In genomic region chr20:21100590-21101452, GRCh38 we compare ENCODE assay signal across 8 cellular contexts. TPM values are rescaled to one million over a fixed set of nuclear protein-coding genes. Genes with fewer than 3 reads are reported as not detected.
DNase-seq lines count a peak whose midpoint lies in the region; ATAC-seq and FAIRE-seq lines count a peak whose summit lies in the region.

No MANE protein-coding gene starts in this region.

- peaks cover 37 to 39% of the 10 kb centered on the region in 2 donors for H3K27me3 Mint-ChIP-seq in natural killer cell treated with Interleukin-12 subunit alpha and Interleukin-12 subunit beta and Interleukin-15 and Interleukin-18, amount 100 ng/mL, for 72 hours

- FAIRE-seq in urothelium cell line (lab: Jason Lieb, UNC) = no peak

- in situ Hi-C loops in G401 (cut with HindIII; ENCODE audit: low sequenced_read_pairs) = no loop called here

- H3K4me3 Mint-ChIP-seq in natural killer cell treated with Interleukin-12 subunit alpha and Interleukin-12 subunit beta and Interleukin-15 and Interleukin-18, amount 100 ng/mL, for 72 hours = peak overlapping the region; percentile 93

- peak; percentile 46 for DNase-seq in activated CD4-positive, alpha-beta T cell treated with anti-CD3 and anti-CD28 coated beads for 48 hours
- DNase-seq in activated CD4-positive, alpha-beta T cell treated with anti-CD3 and anti-CD28 coated beads for 1 hour = no peak
- DNase-seq in OCI-M1 (lab: John Stamatoyannopoulos, UW) (peak; percentile 86), ecto neural progenitor cell (ENCODE audit: low spot score) (peak; percentile 73), urothelium cell line (ENCODE audit: low spot score) (no peak), OCI-M2 (lab: John Stamatoyannopoulos, UW; ENCODE audit: unreplicated experiment) (no peak), G401 (ENCODE audit: low spot score) (no peak)
- peak; percentile 81 for DNase-seq in natural killer cell treated with Interleukin-12 subunit alpha and Interleukin-12 subunit beta and Interleukin-15 and Interleukin-18, amount 100 ng/mL, for 72 hours (ENCODE audit: low spot score)

- H3K36me3 Mint-ChIP-seq in natural killer cell treated with Interleukin-12 subunit alpha and Interleukin-12 subunit beta and Interleukin-15 and Interleukin-18, amount 100 ng/mL, for 72 hours = no peaks in the 10 kb centered on the region

- ATAC-seq in natural killer cell treated with Interleukin-12 subunit alpha and Interleukin-12 subunit beta and Interleukin-15 and Interleukin-18, amount 100 ng/mL, for 72 hours = peak; percentile 66 to 82

- no peaks in the 10 kb centered on the region for H3K9me3 Mint-ChIP-seq in natural killer cell treated with Interleukin-12 subunit alpha and Interleukin-12 subunit beta and Interleukin-15 and Interleukin-18, amount 100 ng/mL, for 72 hours

- H3K4me1 Mint-ChIP-seq in natural killer cell treated with Interleukin-12 subunit alpha and Interleukin-12 subunit beta and Interleukin-15 and Interleukin-18, amount 100 ng/mL, for 72 hours (ENCODE audit: low read depth in 2 of 2) = peaks cover 17 to 26% of the 10 kb centered on the region in 2 donors

- peak overlapping the region; percentile 98 to 99 for H3K27ac Mint-ChIP-seq in natural killer cell treated with Interleukin-12 subunit alpha and Interleukin-12 subunit beta and Interleukin-15 and Interleukin-18, amount 100 ng/mL, for 72 hours

RNA-seq across cellular contexts. Expression of gene LINC00237, which starts 5.3 kb away (rescaled TPM):
- not detected for total RNA-seq in natural killer cell treated with Interleukin-12 subunit alpha and Interleukin-12 subunit beta and Interleukin-15 and Interleukin-18, amount 100 ng/mL, for 72 hours
- total RNA-seq in G401 (2014; rRNA removed; shearing (Covaris generic)) = not detected in 2 replicates

RNA-seq across cellular contexts. Expression of gene KIZ, which starts 25.1 kb away (rescaled TPM):
- total RNA-seq in natural killer cell treated with Interleukin-12 subunit alpha and Interleukin-12 subunit beta and Interleukin-15 and Interleukin-18, amount 100 ng/mL, for 72 hours = 10 to 100 TPM; 10.5 to 20.6 TPM
- 12.4 and 22.6 TPM in 2 replicates for total RNA-seq in G401 (2014; rRNA removed; shearing (Covaris generic))

Comparison
In these comparisons a context has a peak if more than half of its experiments do, and no peak if none do; other contexts are left out.
1. DNase-seq: peak in activated CD4-positive, alpha-beta T cell treated with anti-CD3 and anti-CD28 coated beads for 48 hours (single experiment), OCI-M1 (single experiment), ecto neural progenitor cell (single experiment) and natural killer cell treated with Interleukin-12 subunit alpha and Interleukin-12 subunit beta and Interleukin-15 and Interleukin-18, amount 100 ng/mL, for 72 hours (single experiment); none in activated CD4-positive, alpha-beta T cell treated with anti-CD3 and anti-CD28 coated beads for 1 hour (single experiment), urothelium cell line (single experiment), OCI-M2 (single experiment) and G401 (single experiment).